ENCODE assay signal across 19 cellular contexts in the genomic region with DNA sequence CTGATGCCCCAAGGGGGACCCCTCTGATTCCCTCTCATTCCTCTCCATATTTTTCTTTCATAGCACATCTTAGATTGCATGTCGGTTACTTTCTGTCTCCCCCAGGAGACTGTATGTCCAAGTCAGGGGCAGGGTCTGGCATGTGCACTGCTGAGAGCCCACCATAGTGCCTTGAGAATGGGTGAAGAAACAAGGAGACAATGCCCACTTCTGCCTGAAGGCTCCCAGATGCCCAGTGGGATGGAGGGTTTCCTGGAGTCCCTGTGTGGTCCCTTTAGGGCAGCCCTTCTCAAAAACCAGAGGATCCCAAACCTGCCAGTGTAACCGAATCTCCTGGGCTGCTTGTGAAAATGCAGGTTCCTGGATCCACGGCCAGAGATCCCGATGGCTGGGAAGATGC.
A peak's percentile ranks its signal among the peaks of the same experiment; 100 is the strongest.
DNase-seq lines count a peak whose midpoint lies in the region; ATAC-seq and TF ChIP-seq lines count a peak whose summit lies in the region.
"Had no signal": no experiment of that assay in that cellular context is flagged by ENCODE, and none has a peak within 500 bp of the region (broad histone marks: within the 10 kb centered on the region; RNA-seq: fewer than 3 reads in every experiment).

No MANE protein-coding gene starts in this region.

- H3K18ac ChIP-seq in H9 (ENCODE audit: insufficient read length, low read depth, low read length): no peak overlapping the region

- peaks cover 7 to 10% of the 10 kb centered on the region in 2 experiments; a peak in 3 of 4 replicates for H3K4me1 Mint-ChIP-seq in H9

- no peak overlapping the region for H2BK15ac ChIP-seq in H9 (ENCODE audit: low read depth, low read length)

- no peak overlapping the region for H2AFZ ChIP-seq in H9 (ENCODE audit: low read length)

- H3K27me3 Mint-ChIP-seq in H9 (ENCODE audit: low read depth): peaks cover 9% of the 10 kb centered on the region

- 0 out of 2 replicates have a peak overlapping the region, but pooled peaks have one; percentile 8 for H3K4me3 ChIP-seq in HFF-Myc (replicated peaks; ENCODE audit: low read depth, low read length)
- peak overlapping the region; percentile 31 for H3K4me3 ChIP-seq in adipocyte (ENCODE audit: low read length)
- H3K4me3 ChIP-seq in lower lobe of right lung: no peak overlapping the region
- H3K4me3 ChIP-seq in subcutaneous abdominal adipose tissue (ENCODE audit: low read depth in 1 of 5, low read length in 5 of 5): no peak overlapping the region
- H3K4me3 ChIP-seq: A549, HAP-1 had no signal

- WGBS in H9 (ENCODE audit: extremely low coverage, insufficient read length, low lambda C conversion rate): no CpG with 5 or more reads among the region's 4 CpGs

- H2BK12ac ChIP-seq in H9 (ENCODE audit: insufficient read length, low read depth, low read length): no peak overlapping the region

- H3K27ac ChIP-seq in lower lobe of right lung (peak overlapping the region; percentile 1), subcutaneous abdominal adipose tissue (ENCODE audit: low read depth, low read length) (peak overlapping the region; percentile 87), H9 (ENCODE audit: insufficient read length, low read depth, low read length) (no peak overlapping the region)
- H3K27ac ChIP-seq: 22Rv1, A549, C4-2B had no signal

- H3K4ac ChIP-seq in H9 (ENCODE audit: low read depth, low read length): no peak overlapping the region

- H2BK5ac ChIP-seq in H9 (ENCODE audit: insufficient read length, low read length): no peak overlapping the region

- ATAC-seq in lower lobe of right lung: no peak
- ATAC-seq: A549 had no signal

- H3K79me2 ChIP-seq in H9 (ENCODE audit: insufficient read depth, low read length): no peaks in the 10 kb centered on the region

- no peak overlapping the region for H4K8ac ChIP-seq in H9 (replicated peaks; ENCODE audit: insufficient read length, low read depth, low read length)

- no peak overlapping the region for H2BK20ac ChIP-seq in H9 (ENCODE audit: low read depth, low read length, poor library complexity, severe bottlenecking)

- no peaks in the 10 kb centered on the region for H3K79me1 ChIP-seq in H9 (ENCODE audit: insufficient read depth, low read depth, low read length, poor library complexity, severe bottlenecking)

- H4K5ac ChIP-seq in H9 (ENCODE audit: insufficient read length, low read depth, low read length): no peak overlapping the region

- H3T11ph ChIP-seq in H9 (ENCODE audit: low read length): no peak overlapping the region

- H3K9ac ChIP-seq in adipocyte (ENCODE audit: low read length): peak overlapping the region; percentile 64
- no peak overlapping the region for H3K9ac ChIP-seq in subcutaneous abdominal adipose tissue (ENCODE audit: low read length in 5 of 5)
- H3K9ac ChIP-seq in H9 (ENCODE audit: extremely low read depth, insufficient read length, low read length): no peak overlapping the region

- H4K91ac ChIP-seq in H9 (ENCODE audit: insufficient read length, low read depth, low read length): no peak overlapping the region

- DNase-seq in HFF-Myc (ENCODE audit: extremely low read depth, low read depth) (no peak), adipocyte (ENCODE audit: low read depth) (no peak), lower lobe of right lung (no peak), H9 (no peak), NCI-H345 treated with DMSO at 0.1 percent for 48 hours (lab: John Stamatoyannopoulos, UW; ENCODE audit: unreplicated experiment) (no peak), iPS-NIHi11 (ENCODE audit: low spot score) (no peak)
- no peak for DNase-seq in activated effector memory CD4-positive, alpha-beta T cell treated with anti-CD3 and anti-CD28 coated beads, Interleukin-2, amount 50 U/mL, for 16 hours
- DNase-seq: AML-193; Caco-2; CD4-positive, alpha-beta T cell; DMS153; DMS79; GF-D8; IMR-90 had no signal

- H3K56ac ChIP-seq in H9 (ENCODE audit: insufficient read length, low read depth, low read length): no peak overlapping the region

- peaks cover 39% of the 10 kb centered on the region for H3K4me1 ChIP-seq in adipocyte (ENCODE audit: control insufficient read depth, insufficient read depth, low read length)
- H3K4me1 ChIP-seq in lower lobe of right lung: no peaks in the 10 kb centered on the region
- H3K4me1 ChIP-seq in subcutaneous abdominal adipose tissue (ENCODE audit: control insufficient read depth in 5 of 5, insufficient read depth in 5 of 5, low read length in 5 of 5): peaks cover 7 to 44% (median 34%) of the 10 kb centered on the region in 5 donors
- no peaks in the 10 kb centered on the region for H3K4me1 ChIP-seq in H9 (ENCODE audit: insufficient read depth, low read length)
- H3K4me1 ChIP-seq: A549, Caco-2 had no signal

- H4K20me1 ChIP-seq in H9 (ENCODE audit: control insufficient read depth, insufficient read depth, insufficient read length): no peaks in the 10 kb centered on the region

- no peaks in the 10 kb centered on the region for H3K36me3 Mint-ChIP-seq in H9 (ENCODE audit: insufficient read depth in 1 of 3, low read depth in 3 of 3)

- H3K27me3 ChIP-seq in adipocyte (replicated peaks; ENCODE audit: control insufficient read depth, insufficient read depth, low read length): no peaks in the 10 kb centered on the region
- no peaks in the 10 kb centered on the region for H3K27me3 ChIP-seq in lower lobe of right lung (ENCODE audit: low read depth)
- H3K27me3 ChIP-seq in subcutaneous abdominal adipose tissue (ENCODE audit: control insufficient read depth in 5 of 5, insufficient read depth in 4 of 5, low read length in 5 of 5): no peaks in the 10 kb centered on the region
- no peaks in the 10 kb centered on the region; the same call in 1 of the 2 replicates for H3K27me3 ChIP-seq in H9 (ENCODE audit: insufficient read depth, low read length)

- H3K27ac Mint-ChIP-seq in H9: no peak overlapping the region
- H3K27ac Mint-ChIP-seq: CD4-positive, alpha-beta T cell had no signal

- no peaks in the 10 kb centered on the region for H3K36me3 ChIP-seq in adipocyte (ENCODE audit: control insufficient read depth, insufficient read depth, low read length, severe bottlenecking)
- no peaks in the 10 kb centered on the region for H3K36me3 ChIP-seq in lower lobe of right lung
- H3K36me3 ChIP-seq in subcutaneous abdominal adipose tissue (ENCODE audit: control insufficient read depth in 5 of 5, insufficient read depth in 5 of 5, low read length in 5 of 5): no peaks in the 10 kb centered on the region
- H3K36me3 ChIP-seq: HAP-1 had no signal

- TF ChIP-seq CTCF in HFF-Myc (IDR thresholded peaks at IDR 0.05; ENCODE audit: low read depth, low read length, missing control alignments): no peak
- no peak for TF ChIP-seq CTCF in lower lobe of right lung (IDR thresholded peaks at IDR 0.05)
- TF ChIP-seq CTCF in H9 (conservative IDR thresholded peaks at IDR 0.05): no peak

- no peak overlapping the region for H2BK120ac ChIP-seq in H9 (ENCODE audit: low read depth, low read length, poor library complexity, severe bottlenecking)

- no peak overlapping the region for H3K4me2 ChIP-seq in H9 (ENCODE audit: insufficient read depth, insufficient read length, low read length)
- H3K4me2 ChIP-seq: A549 had no signal

- H2AK5ac ChIP-seq in H9 (ENCODE audit: insufficient read length, low read length): no peak overlapping the region

- no peaks in the 10 kb centered on the region for H3K9me3 ChIP-seq in adipocyte (ENCODE audit: control insufficient read depth, low read length)
- H3K9me3 ChIP-seq in lower lobe of right lung: no peaks in the 10 kb centered on the region
- no peaks in the 10 kb centered on the region for H3K9me3 ChIP-seq in subcutaneous abdominal adipose tissue (ENCODE audit: control insufficient read depth in 5 of 5, low read length in 5 of 5)
- no peaks in the 10 kb centered on the region for H3K9me3 ChIP-seq in H9 (ENCODE audit: control insufficient read depth, low read depth, low read length)
- H3K9me3 ChIP-seq: A549, Caco-2 had no signal

- H3K14ac ChIP-seq in H9 (ENCODE audit: insufficient read depth, low read length): no peak overlapping the region

- intact Hi-C loops in lower lobe of right lung (cut with DNase I): no loop called here

- no peak overlapping the region for H3K23ac ChIP-seq in H9 (ENCODE audit: insufficient read length, low read depth, low read length)

- H3K9me3 Mint-ChIP-seq in H9: no peaks in the 10 kb centered on the region; a peak in 1 of 5 replicates
- H3K9me3 Mint-ChIP-seq: CD4-positive, alpha-beta T cell had no signal

- no peak overlapping the region for H3K4me3 Mint-ChIP-seq in H9
- H3K4me3 Mint-ChIP-seq: CD4-positive, alpha-beta T cell had no signal

- H3K23me2 ChIP-seq in H9 (ENCODE audit: insufficient read length, low read depth, low read length, poor library complexity, severe bottlenecking): no peaks in the 10 kb centered on the region

Comparison
In these comparisons a context has a peak if more than half of its experiments do, and no peak if none do; other contexts are left out.
1. H3K4me3 ChIP-seq: peak in HFF-Myc (single experiment) and adipocyte (single experiment); none in lower lobe of right lung (single experiment) and subcutaneous abdominal adipose tissue (0 of 5).